ENCODE assay signal across 11 cellular contexts in the genomic region with DNA sequence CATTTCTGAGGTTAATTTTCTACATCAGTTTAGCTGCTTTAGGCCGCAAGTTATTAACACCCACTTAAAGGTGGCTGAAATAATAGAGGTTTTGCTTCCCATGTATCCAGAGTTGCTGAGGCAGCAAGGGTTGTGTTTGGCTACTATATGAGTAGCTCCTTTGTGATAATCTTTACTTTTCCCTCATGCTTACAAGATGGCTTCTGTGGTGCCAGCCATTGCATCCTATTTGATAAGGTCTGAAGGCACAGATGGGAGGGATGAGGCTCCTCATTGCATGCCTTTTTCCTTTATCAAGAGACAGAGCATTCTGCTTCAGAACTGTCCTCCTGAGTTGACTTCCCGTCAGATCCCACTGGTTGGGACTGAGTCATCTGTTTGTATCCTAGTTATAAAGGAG.
"Had no signal": no experiment of that assay in that cellular context is flagged by ENCODE, and none has a peak within 500 bp of the region (broad histone marks: within the 10 kb centered on the region; RNA-seq: fewer than 3 reads in every experiment).

No MANE protein-coding gene starts in this region.

- DNase-seq: GM23248, GOT3, H7, H9, HCEC 1CT, HFFc6 had no signal

- H3K4me2 ChIP-seq: GM23338 had no signal

- H3K4me3 ChIP-seq: GM23248, GM23338, HAP-1 had no signal

- H3K9ac ChIP-seq: GM23248 had no signal

- ATAC-seq: GM23338, HCT116 had no signal

- FAIRE-seq: H1, H54 had no signal

- H2AFZ ChIP-seq: GM23248, GM23338 had no signal

- H3K36me3 ChIP-seq: HAP-1 had no signal

- H3K9me3 ChIP-seq: HAP-1 had no signal

- H3K27ac ChIP-seq: GM23248 had no signal

- H3K4me1 ChIP-seq: HAP-1 had no signal
